ENCODE assay signal across 25 cellular contexts in the genomic region with DNA sequence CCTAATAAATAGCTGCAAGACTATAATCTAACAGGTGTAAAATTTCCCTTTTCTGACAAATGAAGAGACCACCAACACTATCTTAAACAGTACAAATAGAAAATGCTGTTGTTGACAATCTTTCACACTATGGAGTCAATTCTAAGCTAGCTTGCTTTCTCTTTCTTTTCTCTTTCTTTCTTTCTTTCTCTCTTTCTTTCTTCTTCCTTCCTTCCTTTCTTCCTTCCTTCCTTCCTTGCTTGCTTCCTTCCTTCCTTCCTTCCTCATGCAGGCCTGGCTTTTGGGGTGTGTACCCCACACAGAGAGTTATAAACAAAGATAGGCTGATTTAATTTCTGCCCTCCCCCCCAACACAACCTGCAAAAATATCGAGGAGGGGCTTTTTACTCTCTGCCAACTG. TPM values are rescaled to one million over a fixed set of nuclear protein-coding genes. Genes with fewer than 3 reads are reported as not detected.
DNase-seq lines count a peak whose midpoint lies in the region; ATAC-seq and TF ChIP-seq lines count a peak whose summit lies in the region.
"Had no signal": no experiment of that assay in that cellular context is flagged by ENCODE, and none has a peak within 500 bp of the region (broad histone marks: within the 10 kb centered on the region; RNA-seq: fewer than 3 reads in every experiment).

No MANE protein-coding gene starts in this region.

- no peaks in the 10 kb centered on the region for H3K36me3 ChIP-seq in A673 (ENCODE audit: insufficient read depth, low read length, poor library complexity, severe bottlenecking)
- no peaks in the 10 kb centered on the region for H3K36me3 ChIP-seq in esophagus squamous epithelium
- H3K36me3 ChIP-seq: BE2C, BLaER1 had no signal

- H3K4me3 Mint-ChIP-seq in T-helper 17 cell (peak overlapping the region; percentile 10), type B pancreatic cell (peak overlapping the region; percentile 14)

- H3K9me3 Mint-ChIP-seq in type B pancreatic cell: no peaks in the 10 kb centered on the region

- H3K27ac Mint-ChIP-seq in T-helper 17 cell (no peak overlapping the region), type B pancreatic cell (no peak overlapping the region)
- H3K27ac Mint-ChIP-seq: CD14-positive monocyte; CD4-positive, alpha-beta memory T cell; CD8-positive, alpha-beta memory T cell had no signal

- 17 to 29% methylated on average over 1 of the region's 1 CpG for WGBS in esophagus squamous epithelium, 2 donors

- H3K27me3 ChIP-seq in A673 (replicated peaks; ENCODE audit: insufficient read depth, low read depth, low read length, poor library complexity) (no peaks in the 10 kb centered on the region), esophagus squamous epithelium (peaks cover 0 to 85% (median 26%) of the 10 kb centered on the region in 4 donors)

- H3K4me3 ChIP-seq in A673 (ENCODE audit: low read depth, low read length, poor library complexity, severe bottlenecking): no peak overlapping the region
- no peak overlapping the region for H3K4me3 ChIP-seq in esophagus squamous epithelium
- H3K4me3 ChIP-seq: BLaER1, GM12878 had no signal

- peaks cover 38% of the 10 kb centered on the region for H3K4me1 ChIP-seq in A673 (ENCODE audit: insufficient read depth, low read length, poor library complexity, severe bottlenecking)
- H3K4me1 ChIP-seq in esophagus squamous epithelium: peaks cover 6 to 22% (median 8%) of the 10 kb centered on the region in 3 donors
- H3K4me1 ChIP-seq: BE2C, BLaER1 had no signal

- peaks cover 38% of the 10 kb centered on the region for H3K27me3 Mint-ChIP-seq in T-helper 17 cell
- peaks cover 87% of the 10 kb centered on the region for H3K27me3 Mint-ChIP-seq in type B pancreatic cell

- no peak for DNase-seq in A673 (ENCODE audit: low spot score)
- DNase-seq in T-helper 17 cell: no peak
- DNase-seq in type B pancreatic cell (ENCODE audit: extremely low spot score, unreplicated experiment): no peak
- DNase-seq in LoVo (ENCODE audit: low spot score): no peak
- no peak for DNase-seq in esophagus squamous epithelium (lab: John Stamatoyannopoulos, UW)
- DNase-seq: ACHN; BE2C; C1 segment of cervical spinal cord; CD4-positive, alpha-beta memory T cell; CD4-positive, CD25-positive, alpha-beta regulatory T cell; CD8-positive, alpha-beta memory T cell; COR-L47; DMS 273 treated with DMSO at 0.1 percent for 48 hours; DMS153; DMS53; DMS79; DND-41; EL; GDM1 had no signal

- peak overlapping the region; percentile 12 for H3K27ac ChIP-seq in A673 (ENCODE audit: low read depth, low read length, poor library complexity, severe bottlenecking)
- no peak overlapping the region for H3K27ac ChIP-seq in esophagus squamous epithelium
- H3K27ac ChIP-seq: 22Rv1, A549, BLaER1 had no signal

- intact Hi-C loops in A673 (cut with micrococcal nuclease; ENCODE audit: unreplicated experiment): loop anchor here (5.0 kb wide), 2 partner anchors 43 to 272 kb away; no protein-coding TSS in a partner anchor
- intact Hi-C loops in esophagus squamous epithelium (cut with DNase I): no loop called here

- CTCF ChIA-PET in A673 (lab: Charles Lee): no interaction called here

- H3K36me3 Mint-ChIP-seq in T-helper 17 cell (ENCODE audit: low read depth): no peaks in the 10 kb centered on the region
- no peaks in the 10 kb centered on the region for H3K36me3 Mint-ChIP-seq in type B pancreatic cell
- H3K36me3 Mint-ChIP-seq: CD4-positive, alpha-beta memory T cell; CD4-positive, CD25-positive, alpha-beta regulatory T cell; CD8-positive, alpha-beta memory T cell had no signal

- H3K4me1 Mint-ChIP-seq in T-helper 17 cell (peaks cover 10% of the 10 kb centered on the region), type B pancreatic cell (ENCODE audit: unreplicated experiment) (peaks cover 17% of the 10 kb centered on the region)

- H3K9me3 ChIP-seq in A673 (ENCODE audit: low read depth, low read length, poor library complexity, severe bottlenecking) (no peaks in the 10 kb centered on the region), T-helper 17 cell (ENCODE audit: control insufficient read depth, low read length, poor library complexity, severe bottlenecking) (no peaks in the 10 kb centered on the region), esophagus squamous epithelium (no peaks in the 10 kb centered on the region)
- H3K9me3 ChIP-seq: A549, BE2C had no signal

- BruUV-seq in A673 (replicated peaks; lab: Mats Ljungman, UMichigan): no TSS peak

- POLR2A ChIA-PET in A673 (lab: Charles Lee; ENCODE audit: low non-redundant PET): no interaction called here

- no peak for ATAC-seq in T-helper 17 cell
- ATAC-seq: A549, GM12878 had no signal

- TF ChIP-seq CTCF in A673 (conservative IDR thresholded peaks at IDR 0.05; ENCODE audit: low read depth, low read length) (no peak), type B pancreatic cell (conservative IDR thresholded peaks at IDR 0.05) (no peak), esophagus squamous epithelium (IDR thresholded peaks at IDR 0.05) (no peak)

- TF ChIP-seq POLR2A in esophagus squamous epithelium (IDR thresholded peaks at IDR 0.05): no peak

RNA-seq across cellular contexts. Expression of a gene that starts 8.1 kb away (rescaled TPM):
- total RNA-seq in A673 (2021): 32.0 and 44.4 TPM in 2 replicates
- not detected for total RNA-seq in T-helper 17 cell
- total RNA-seq in type B pancreatic cell (ENCODE audit: low replicate concordance): 12.1 and 12.4 TPM in 2 replicates
- total RNA-seq in esophagus squamous epithelium: not detected
- total RNA-seq: CD4-positive, alpha-beta memory T cell; CD4-positive, CD25-positive, alpha-beta regulatory T cell; CD8-positive, alpha-beta memory T cell; Daoy; GM12878 had no signal

Comparison
In these comparisons a context has a peak if more than half of its experiments do, and no peak if none do; other contexts are left out.
1. RNA of a gene that starts 8.1 kb away (total RNA-seq): 32.0 to 44.4 TPM in A673 and 12.1 to 12.4 TPM in type B pancreatic cell; not detected in T-helper 17 cell and not detected in esophagus squamous epithelium; every median in the first group is over 10 times any median in the second.